In genomic region chr16:85606920-85607319, GRCh38 we compare ENCODE assay signal across 15 cellular contexts. TPM values are rescaled to one million over a fixed set of nuclear protein-coding genes. Genes with fewer than 3 reads are reported as not detected.
DNase-seq lines count a peak whose midpoint lies in the region; ATAC-seq and TF ChIP-seq lines count a peak whose summit lies in the region.
"Had no signal": no experiment of that assay in that cellular context is flagged by ENCODE, and none has a peak within 500 bp of the region (broad histone marks: within the 10 kb centered on the region; RNA-seq: fewer than 3 reads in every experiment).

No MANE protein-coding gene starts in this region.

- H3K9me3 ChIP-seq in SJCRH30 (replicated peaks) = no peaks in the 10 kb centered on the region
- no peaks in the 10 kb centered on the region for H3K9me3 ChIP-seq in stomach
- H3K9me3 ChIP-seq: gastrocnemius medialis had no signal

- H3K36me3 ChIP-seq in SJCRH30 (no peaks in the 10 kb centered on the region), stomach (no peaks in the 10 kb centered on the region)
- H3K36me3 ChIP-seq: gastrocnemius medialis had no signal

- intact Hi-C loops in stomach (cut with DNase I; ENCODE audit: low total_unique reads) = loop anchor here (5.0 kb wide), 2 partner anchors 50 to 180 kb away; no protein-coding TSS in a partner anchor

- H3K9me3 Mint-ChIP-seq in memory B cell = no peaks in the 10 kb centered on the region
- H3K9me3 Mint-ChIP-seq: effector memory CD8-positive, alpha-beta T cell had no signal

- H3K4me3 Mint-ChIP-seq in memory B cell = peak overlapping the region; percentile 50
- H3K4me3 Mint-ChIP-seq: activated CD8-positive, alpha-beta T cell treated with anti-CD3 and anti-CD28 coated beads, Interleukin-2, amount 10 ng/mL, durations not matched to agents 7 days and 5 days; effector memory CD8-positive, alpha-beta T cell had no signal

- H3K4me1 Mint-ChIP-seq in memory B cell = peaks cover 35% of the 10 kb centered on the region

- peak overlapping the region; percentile 25 for H3K4me3 ChIP-seq in SJCRH30
- H3K4me3 ChIP-seq in stomach = peak overlapping the region in 1 of 4 donors; percentile 18
- H3K4me3 ChIP-seq: gastrocnemius medialis, PC-9 had no signal

- no peak for TF ChIP-seq EP300 in stomach (IDR thresholded peaks at IDR 0.05)

- H3K27me3 ChIP-seq in SJCRH30 (no peaks in the 10 kb centered on the region), stomach (no peaks in the 10 kb centered on the region)
- H3K27me3 ChIP-seq: gastrocnemius medialis had no signal

- no peak for TF ChIP-seq CTCF in stomach (IDR thresholded peaks at IDR 0.05)

- no peak overlapping the region for H3K27ac Mint-ChIP-seq in memory B cell
- H3K27ac Mint-ChIP-seq: activated CD8-positive, alpha-beta T cell treated with anti-CD3 and anti-CD28 coated beads, Interleukin-2, amount 10 ng/mL, durations not matched to agents 7 days and 5 days had no signal

- no peaks in the 10 kb centered on the region for H3K27me3 Mint-ChIP-seq in memory B cell
- H3K27me3 Mint-ChIP-seq: effector memory CD8-positive, alpha-beta T cell had no signal

- no peak for ATAC-seq in memory B cell (ENCODE audit: low read depth)
- no peak for ATAC-seq in GM19324 (IDR thresholded peaks at IDR 0.05; ENCODE audit: low FRiP score, unreplicated experiment)
- ATAC-seq: activated CD8-positive, alpha-beta T cell treated with anti-CD3 and anti-CD28 coated beads, Interleukin-2, amount 10 ng/mL, durations not matched to agents 7 days and 5 days; effector memory CD8-positive, alpha-beta T cell; gastrocnemius medialis had no signal

- peak; percentile 33 for DNase-seq in NCI-H748 (lab: John Stamatoyannopoulos, UW; ENCODE audit: unreplicated experiment)
- no peak for DNase-seq in NCI-H748 treated with DMSO at 0.1 percent for 48 hours (lab: John Stamatoyannopoulos, UW)
- peak in 1 of 2 experiments; percentile 26 for DNase-seq in SJCRH30
- DNase-seq in memory B cell (ENCODE audit: low spot score in 2 of 2) = no peak
- no peak for DNase-seq in stomach
- no peak for DNase-seq in SHP77 treated with DMSO at 0.1 percent for 48 hours (lab: John Stamatoyannopoulos, UW)
- no peak for DNase-seq in COLO829 (ENCODE audit: low spot score)
- DNase-seq: activated gamma-delta T cell treated with Interleukin-2 at 50 U/mL for 16 hours; effector memory CD8-positive, alpha-beta T cell; gastrocnemius medialis; NCI-H2171; PC-9 had no signal

- H3K4me1 ChIP-seq in SJCRH30 (peaks cover 43% of the 10 kb centered on the region), stomach (peaks cover 56 to 87% (median 79%) of the 10 kb centered on the region in 4 donors)

- H3K27ac ChIP-seq in SJCRH30 (peak overlapping the region; percentile 49), stomach (peak overlapping the region in 3 of 5 donors; percentile 55 to 56 (median 55))
- H3K27ac ChIP-seq: gastrocnemius medialis, KMS-11, PC-9 had no signal

- TF ChIP-seq POLR2A in stomach (IDR thresholded peaks at IDR 0.05) = no peak

- WGBS in stomach, 5 donors = 24 to 53% (median 32%) methylated on average over 3 to 6 of the region's 6 CpGs

- no peaks in the 10 kb centered on the region for H3K36me3 Mint-ChIP-seq in memory B cell

RNA-seq across cellular contexts. Expression of gene GSE1, which starts 6.2 kb away (rescaled TPM):
- total RNA-seq in SJCRH30 (2014; rRNA removed; shearing (Covaris generic)) = 31.1 and 33.8 TPM in 2 replicates
- 100 to 1,000 TPM in 4 of 5 donors, 10 to 100 TPM in 1; 58.2 to 294 (median 141) TPM for total RNA-seq in stomach
- 10 to 100 TPM; 11.8 to 21.1 (median 12.9) TPM for polyA plus RNA-seq in stomach
